Comparison of ENCODE assay signal across 28 cellular contexts in the genomic region with DNA sequence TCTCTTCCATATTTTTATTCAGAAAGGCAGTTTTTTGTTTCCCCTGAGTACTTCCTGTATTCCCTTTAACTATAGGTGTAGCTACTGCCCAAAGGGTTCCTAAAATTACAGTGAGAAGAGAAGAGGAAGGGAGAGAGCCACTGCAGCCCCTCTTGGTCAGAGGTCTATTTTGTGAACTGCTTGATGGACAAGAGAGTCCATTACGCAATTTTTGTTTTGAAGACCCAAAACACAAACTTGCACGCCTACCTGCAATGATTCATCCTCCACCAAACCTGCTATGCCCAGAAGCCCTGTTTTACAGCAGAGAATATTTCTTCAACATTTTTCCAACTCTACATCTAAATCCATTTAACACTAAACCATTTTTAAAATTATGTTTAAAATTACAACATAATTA.
"Had no signal": no experiment of that assay in that cellular context is flagged by ENCODE, and none has a peak within 500 bp of the region (broad histone marks: within the 10 kb centered on the region; RNA-seq: fewer than 3 reads in every experiment).

No MANE protein-coding gene starts in this region.

- H3K4me3 ChIP-seq: adrenal gland, body of pancreas, coronary artery, dorsolateral prefrontal cortex, esophagus squamous epithelium, gastroesophageal sphincter, heart right ventricle had no signal

- H3K4me1 ChIP-seq: adrenal gland, body of pancreas, esophagus squamous epithelium, gastroesophageal sphincter had no signal

- H3K36me3 ChIP-seq: adrenal gland, esophagus squamous epithelium, gastroesophageal sphincter, heart right ventricle had no signal

- H3K27me3 ChIP-seq: adrenal gland, body of pancreas, dorsolateral prefrontal cortex, esophagus squamous epithelium, gastroesophageal sphincter, heart right ventricle had no signal

- ATAC-seq: activated CD4-positive, alpha-beta T cell treated with anti-CD3 and anti-CD28 coated beads for 36 hours; activated CD8-positive, alpha-beta memory T cell treated with anti-CD3 and anti-CD28 coated beads, Interleukin-2, amount 10 ng/mL, durations not matched to agents 7 days and 5 days; activated CD8-positive, alpha-beta T cell treated with anti-CD3 and anti-CD28 coated beads, Interleukin-2, amount 10 ng/mL, durations not matched to agents 7 days and 5 days; activated naive CD8-positive, alpha-beta T cell treated with anti-CD3 and anti-CD28 coated beads, Interleukin-2, amount 50 U/mL, for 24 hours; body of pancreas; gastroesophageal sphincter had no signal

- DNase-seq: activated CD4-positive, alpha-beta memory T cell treated with anti-CD3 and anti-CD28 coated beads for 36 hours; activated CD4-positive, alpha-beta T cell treated with anti-CD3 and anti-CD28 coated beads for 36 hours; activated CD4-positive, alpha-beta T cell treated with anti-CD3 and anti-CD28 coated beads, Interleukin-2, amount 10 ng/mL, durations not matched to agents 24 days and 14 days; activated CD4-positive, CD25-positive, alpha-beta regulatory T cell; activated CD4-positive, CD25-positive, alpha-beta regulatory T cell treated with anti-CD3 and anti-CD28 coated beads, Interleukin-2, amount 50 U/mL, for 72 hours; activated CD8-positive, alpha-beta memory T cell treated with anti-CD3 and anti-CD28 coated beads, Interleukin-2, amount 10 ng/mL, durations not matched to agents 7 days and 5 days; activated CD8-positive, alpha-beta memory T cell treated with anti-CD3 and anti-CD28 coated beads, Interleukin-2, amount 50 U/mL, for 4 hours; activated CD8-positive, alpha-beta T cell treated with anti-CD3 and anti-CD28 coated beads, Interleukin-2, amount 10 ng/mL, durations not matched to agents 7 days and 5 days; activated effector memory CD4-positive, alpha-beta T cell treated with anti-CD3 and anti-CD28 coated beads, Interleukin-2, amount 50 U/mL, for 16 hours; activated naive CD4-positive, alpha-beta T cell treated with anti-CD3 and anti-CD28 coated beads for 36 hours; activated naive CD8-positive, alpha-beta T cell treated with anti-CD3 and anti-CD28 coated beads for 36 hours; activated naive CD8-positive, alpha-beta T cell treated with anti-CD3 and anti-CD28 coated beads, Interleukin-2, amount 50 U/mL, for 24 hours; activated T-cell treated with anti-CD3 and anti-CD28 coated beads, Interleukin-2, amount 50 U/mL, for 1 hour; activated T-cell treated with anti-CD3 and anti-CD28 coated beads, Interleukin-2, amount 50 U/mL, for 48 hours; adrenal gland; aorta; body of pancreas; effector memory CD4-positive, alpha-beta T cell; endodermal cell; erythroblast; esophagus squamous epithelium; foreskin melanocyte; heart right ventricle; hippocampal formation; T-helper 2 cell had no signal

- H3K27ac ChIP-seq: adrenal gland, body of pancreas, coronary artery, esophagus squamous epithelium, gastroesophageal sphincter, heart right ventricle had no signal

- H3K9me3 ChIP-seq: adrenal gland, body of pancreas, esophagus squamous epithelium, gastroesophageal sphincter, heart right ventricle had no signal
